9 cellular contexts compared by ENCODE assay signal in genomic region chr13:23608704-23609413, GRCh38. TPM values are rescaled to one million over a fixed set of nuclear protein-coding genes. Genes with fewer than 3 reads are reported as not detected.
DNase-seq lines count a peak whose midpoint lies in the region; ATAC-seq and TF ChIP-seq lines count a peak whose summit lies in the region.
"Had no signal": no experiment of that assay in that cellular context is flagged by ENCODE, and none has a peak within 500 bp of the region (broad histone marks: within the 10 kb centered on the region; RNA-seq: fewer than 3 reads in every experiment).

No MANE protein-coding gene starts in this region.

- H3K4me3 ChIP-seq in cardiac fibroblast (replicated peaks in 1 of 2; ENCODE audit: low read depth in 2 of 2, low read length in 2 of 2), result no peak overlapping the region

- no peak overlapping the region for H3K27ac Mint-ChIP-seq in stimulated activated naive CD8-positive, alpha-beta T cell treated with anti-CD3 and anti-CD28 coated beads, Interleukin-15, Interleukin-2, amounts not matched to agents 100 ng/mL and 50 ng/mL, for 24 hours
- H3K27ac Mint-ChIP-seq in stimulated activated naive CD8-positive, alpha-beta T cell treated with anti-CD3 and anti-CD28 coated beads, Interleukin-15, amount 100 ng/mL, for 72 hours, result no peak overlapping the region

- TF ChIP-seq CTCF in cardiac fibroblast (IDR thresholded peaks at IDR 0.05; ENCODE audit: low read depth, low read length), result no peak

- H3K4me1 Mint-ChIP-seq in stimulated activated naive CD8-positive, alpha-beta T cell treated with anti-CD3 and anti-CD28 coated beads, Interleukin-15, Interleukin-2, amounts not matched to agents 100 ng/mL and 50 ng/mL, for 24 hours (ENCODE audit: low read depth), result peaks cover 17% of the 10 kb centered on the region
- peaks cover 13% of the 10 kb centered on the region for H3K4me1 Mint-ChIP-seq in stimulated activated naive CD8-positive, alpha-beta T cell treated with anti-CD3 and anti-CD28 coated beads, Interleukin-15, amount 100 ng/mL, for 72 hours

- no peak for DNase-seq in stimulated activated naive CD8-positive, alpha-beta T cell treated with anti-CD3 and anti-CD28 coated beads, Interleukin-15, amount 100 ng/mL, for 72 hours
- DNase-seq in cardiac fibroblast (ENCODE audit: low read depth in 2 of 2) (peak; percentile 28 to 49), lung microvascular endothelial cell (ENCODE audit: low read depth in 2 of 2) (peak; percentile 73 to 95), NCI-H128 (lab: John Stamatoyannopoulos, UW; ENCODE audit: unreplicated experiment) (no peak), DMS114 treated with DMSO at 0.1 percent for 48 hours (lab: John Stamatoyannopoulos, UW; ENCODE audit: unreplicated experiment) (no peak), NCI-H2227 (lab: John Stamatoyannopoulos, UW; ENCODE audit: unreplicated experiment) (no peak)

- H3K4me3 Mint-ChIP-seq in stimulated activated naive CD8-positive, alpha-beta T cell treated with anti-CD3 and anti-CD28 coated beads, Interleukin-15, Interleukin-2, amounts not matched to agents 100 ng/mL and 50 ng/mL, for 24 hours, result peak overlapping the region; percentile 53
- H3K4me3 Mint-ChIP-seq in stimulated activated naive CD8-positive, alpha-beta T cell treated with anti-CD3 and anti-CD28 coated beads, Interleukin-15, amount 100 ng/mL, for 72 hours, result peak overlapping the region in 1 of 2 donors; percentile 9

- H3K36me3 Mint-ChIP-seq in stimulated activated naive CD8-positive, alpha-beta T cell treated with anti-CD3 and anti-CD28 coated beads, Interleukin-15, Interleukin-2, amounts not matched to agents 100 ng/mL and 50 ng/mL, for 24 hours (ENCODE audit: low read depth), result no peaks in the 10 kb centered on the region

- peaks cover 18% of the 10 kb centered on the region for H3K27me3 Mint-ChIP-seq in stimulated activated naive CD8-positive, alpha-beta T cell treated with anti-CD3 and anti-CD28 coated beads, Interleukin-15, Interleukin-2, amounts not matched to agents 100 ng/mL and 50 ng/mL, for 24 hours
- H3K27me3 Mint-ChIP-seq in stimulated activated naive CD8-positive, alpha-beta T cell treated with anti-CD3 and anti-CD28 coated beads, Interleukin-15, amount 100 ng/mL, for 72 hours, result peaks cover 34% of the 10 kb centered on the region

- no peaks in the 10 kb centered on the region for H3K9me3 Mint-ChIP-seq in stimulated activated naive CD8-positive, alpha-beta T cell treated with anti-CD3 and anti-CD28 coated beads, Interleukin-15, Interleukin-2, amounts not matched to agents 100 ng/mL and 50 ng/mL, for 24 hours
- H3K9me3 Mint-ChIP-seq in stimulated activated naive CD8-positive, alpha-beta T cell treated with anti-CD3 and anti-CD28 coated beads, Interleukin-15, amount 100 ng/mL, for 72 hours, result no peaks in the 10 kb centered on the region

- ATAC-seq in stimulated activated naive CD8-positive, alpha-beta T cell treated with anti-CD3 and anti-CD28 coated beads, Interleukin-15, amount 100 ng/mL, for 72 hours, result no peak
- ATAC-seq in HG02623 (IDR thresholded peaks at IDR 0.05; ENCODE audit: unreplicated experiment), result no peak

RNA-seq across cellular contexts. Expression of gene TNFRSF19, which starts 38.6 kb away (rescaled TPM):
- under 0.01 and 0.22 TPM in 2 replicates for total RNA-seq in lung microvascular endothelial cell
- total RNA-seq: activated CD8-positive, alpha-beta memory T cell treated with anti-CD3 and anti-CD28 coated beads for 36 hours had no signal

Comparison
In these comparisons a context has a peak if more than half of its experiments do, and no peak if none do; other contexts are left out.
1. DNase-seq: peak in cardiac fibroblast (2 of 2) and lung microvascular endothelial cell (2 of 2); none in stimulated activated naive CD8-positive, alpha-beta T cell treated with anti-CD3 and anti-CD28 coated beads, Interleukin-15, amount 100 ng/mL, for 72 hours (0 of 2), NCI-H128 (single experiment), DMS114 treated with DMSO at 0.1 percent for 48 hours (single experiment) and NCI-H2227 (single experiment).